14 cellular contexts compared by ENCODE assay signal in genomic region chr6:95244749-95245148, GRCh38.
DNase-seq lines count a peak whose midpoint lies in the region; ATAC-seq, FAIRE-seq and TF ChIP-seq lines count a peak whose summit lies in the region.
"Had no signal": no experiment of that assay in that cellular context is flagged by ENCODE, and none has a peak within 500 bp of the region (broad histone marks: within the 10 kb centered on the region; RNA-seq: fewer than 3 reads in every experiment).

No MANE protein-coding gene starts in this region.

- WGBS in prostate gland: 64% methylated on average over 2 of the region's 2 CpGs

- no peak overlapping the region for H3K27ac ChIP-seq in prostate gland

- no peak overlapping the region for H3K4me3 ChIP-seq in bronchial epithelial cell (ENCODE audit: low read depth, low read length)
- no peak overlapping the region for H3K4me3 ChIP-seq in prostate gland
- H3K4me3 ChIP-seq: GM12878, GM23338 had no signal

- H3K4me1 ChIP-seq in prostate gland (replicated peaks): no peaks in the 10 kb centered on the region

- DNase-seq in HCEC 1CT: peak; percentile 82
- peak; percentile 17 for DNase-seq in RKO (ENCODE audit: low spot score)
- DNase-seq in bronchial epithelial cell (ENCODE audit: low read depth): peak; percentile 96
- DNase-seq in iris pigment epithelial cell (ENCODE audit: low read depth): peak; percentile 87
- no peak for DNase-seq in prostate gland (ENCODE audit: low spot score)
- DNase-seq in T-helper 2 cell: no peak
- DNase-seq: C1 segment of cervical spinal cord; Calu3; CD4-positive, alpha-beta T cell; DMS 273 treated with DMSO at 0.1 percent for 48 hours; H7 had no signal

- H3K9me3 ChIP-seq in prostate gland: no peaks in the 10 kb centered on the region

- FAIRE-seq in bronchial epithelial cell (lab: Jason Lieb, UNC): no peak
- FAIRE-seq: GM12878 had no signal

- ATAC-seq in HG03565 (IDR thresholded peaks at IDR 0.05; ENCODE audit: unreplicated experiment): no peak
- ATAC-seq: GM12878, GM23338 had no signal

- TF ChIP-seq CTCF in bronchial epithelial cell (IDR thresholded peaks at IDR 0.05; ENCODE audit: insufficient read depth, low read length, severe bottlenecking) (no peak), prostate gland (IDR thresholded peaks at IDR 0.05) (no peak)

- no peak for TF ChIP-seq POLR2A in prostate gland (IDR thresholded peaks at IDR 0.05)

- no peaks in the 10 kb centered on the region for H3K36me3 ChIP-seq in bronchial epithelial cell (ENCODE audit: control insufficient read depth, insufficient read depth, low read length)
- H3K36me3 ChIP-seq in prostate gland: no peaks in the 10 kb centered on the region

- intact Hi-C loops in prostate gland (cut with DNase I): no loop called here

- H3K27me3 ChIP-seq in bronchial epithelial cell (ENCODE audit: control insufficient read depth, insufficient read depth, low read length) (no peaks in the 10 kb centered on the region), prostate gland (replicated peaks; ENCODE audit: insufficient read depth) (no peaks in the 10 kb centered on the region)

Comparison
In these comparisons a context has a peak if more than half of its experiments do, and no peak if none do; other contexts are left out.
1. DNase-seq: peak in HCEC 1CT (single experiment), RKO (single experiment), bronchial epithelial cell (single experiment) and iris pigment epithelial cell (single experiment); none in prostate gland (single experiment) and T-helper 2 cell (0 of 5).